In genomic region chr15:38991126-38991525, GRCh38 we compare ENCODE assay signal across 9 cellular contexts.
DNase-seq lines count a peak whose midpoint lies in the region; ATAC-seq, FAIRE-seq and TF ChIP-seq lines count a peak whose summit lies in the region.
"Had no signal": no experiment of that assay in that cellular context is flagged by ENCODE, and none has a peak within 500 bp of the region (broad histone marks: within the 10 kb centered on the region; RNA-seq: fewer than 3 reads in every experiment).

No MANE protein-coding gene starts in this region.

- no peaks in the 10 kb centered on the region for H3K9me3 ChIP-seq in cardiac muscle cell (ENCODE audit: low read depth)
- H3K9me3 ChIP-seq in aorta (ENCODE audit: control insufficient read depth, low read length): no peaks in the 10 kb centered on the region
- H3K9me3 ChIP-seq: thoracic aorta had no signal

- intact Hi-C loops in Right ventricle myocardium inferior (cut with DNase I) (loop anchor here (5.0 kb wide), 1 partner anchor 174 kb away; no protein-coding TSS in a partner anchor), aorta (cut with DNase I) (no loop called here)

- H3K4me3 ChIP-seq in cardiac muscle cell: no peak overlapping the region
- no peak overlapping the region for H3K4me3 ChIP-seq in aorta (ENCODE audit: low read length in 2 of 2)
- H3K4me3 ChIP-seq: thoracic aorta had no signal

- peak; percentile 65 for TF ChIP-seq CTCF in cardiac muscle cell (IDR thresholded peaks at IDR 0.05; ENCODE audit: low read depth, low read length)

- H3K4me1 ChIP-seq in cardiac muscle cell (ENCODE audit: low read depth): peaks cover 13% of the 10 kb centered on the region
- no peaks in the 10 kb centered on the region for H3K4me1 ChIP-seq in aorta (ENCODE audit: control insufficient read depth in 1 of 2, insufficient read depth in 2 of 2, low read length in 2 of 2)

- H3K27me3 ChIP-seq in cardiac muscle cell (no peaks in the 10 kb centered on the region), aorta (ENCODE audit: control insufficient read depth in 1 of 2, insufficient read depth in 2 of 2, low read length in 1 of 2) (no peaks in the 10 kb centered on the region)

- DNase-seq in cardiac muscle cell (ENCODE audit: low read depth in 1 of 2, low spot score in 1 of 2) (peak; percentile 55 to 85), Right ventricle myocardium inferior (ENCODE audit: missing footprints) (no peak), amniotic epithelial cell (ENCODE audit: low read depth) (peak; percentile 57), inferior parietal cortex (ENCODE audit: extremely low spot score) (peak; percentile 35), aorta (no peak), GM12891 (ENCODE audit: insufficient read length, low spot score) (no peak), anterior cingulate cortex (lab: John Stamatoyannopoulos, UW) (no peak)

- H3K36me3 ChIP-seq in cardiac muscle cell: no peaks in the 10 kb centered on the region
- H3K36me3 ChIP-seq in aorta (ENCODE audit: control insufficient read depth in 1 of 2, insufficient read depth in 2 of 2, low read length in 1 of 2): no peaks in the 10 kb centered on the region
- H3K36me3 ChIP-seq: thoracic aorta had no signal

- 44 to 46% methylated on average over 4 of the region's 4 CpGs for WGBS in aorta, 2 donors

- no peak for FAIRE-seq in GM12891 (lab: Jason Lieb, UNC)

- no peak for TF ChIP-seq POLR2A in GM12891 (IDR thresholded peaks at IDR 0.05; ENCODE audit: low read depth, low read length)

- ATAC-seq in Right ventricle myocardium inferior (no peak), aorta (ENCODE audit: low FRiP score) (peak; percentile 27), HG03460 (IDR thresholded peaks at IDR 0.05; ENCODE audit: unreplicated experiment) (no peak)

- H3K27ac ChIP-seq in cardiac muscle cell: no peak overlapping the region
- H3K27ac ChIP-seq in aorta (ENCODE audit: low read depth in 1 of 2, low read length in 2 of 2): no peak overlapping the region
- H3K27ac ChIP-seq: thoracic aorta had no signal

TF ChIP-seq in GM12891, 5 proteins besides CTCF, POLR2A, EP300 and RAD21:
- TF ChIP-seq PAX5 (IDR thresholded peaks at IDR 0.05; ENCODE audit: insufficient read depth, low read length, severe bottlenecking) (no peak), SPI1 (IDR thresholded peaks at IDR 0.05; ENCODE audit: low read depth, low read length) (no peak)
TF ChIP-seq in GM12891: peak in this region for 0.

Comparison
In these comparisons a context has a peak if more than half of its experiments do, and no peak if none do; other contexts are left out.
1. DNase-seq: peak in cardiac muscle cell (2 of 2), amniotic epithelial cell (single experiment) and inferior parietal cortex (single experiment); none in Right ventricle myocardium inferior (single experiment), aorta (0 of 2), GM12891 (single experiment) and anterior cingulate cortex (0 of 58).